Comparison of ENCODE assay signal across 8 cellular contexts in the genomic region with DNA sequence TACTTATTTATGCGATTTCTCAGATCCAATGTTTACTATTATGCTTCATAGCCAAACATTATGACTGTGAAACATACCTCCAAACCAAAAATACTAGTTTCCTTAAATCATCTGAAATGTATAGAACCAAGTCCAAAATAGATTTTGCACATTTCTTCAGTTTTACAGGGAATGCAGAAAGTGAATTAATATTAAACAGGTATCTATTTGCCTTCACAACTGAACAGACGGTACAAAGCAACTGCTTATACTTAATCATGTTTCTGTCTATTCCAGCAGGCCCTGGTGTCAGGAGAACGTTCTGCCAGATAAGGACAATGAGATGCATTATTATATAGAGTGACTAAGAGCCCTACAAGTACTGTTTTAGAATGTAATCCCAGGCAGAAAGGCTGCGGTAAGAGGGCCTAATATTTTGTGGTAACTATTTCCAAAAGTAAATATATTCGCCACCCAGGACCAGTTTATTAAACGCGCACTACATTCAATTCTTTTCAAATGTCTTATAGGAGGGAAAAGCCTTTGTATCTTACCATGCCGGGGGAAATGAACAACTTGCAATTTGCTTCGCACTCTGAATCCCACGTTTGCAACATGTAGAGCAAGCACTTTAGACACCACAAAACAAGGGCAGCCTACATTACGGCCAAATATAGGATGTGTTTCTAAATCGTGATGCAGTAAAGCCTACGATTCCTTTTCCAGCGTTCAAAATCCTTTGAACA. TPM values are rescaled to one million over a fixed set of nuclear protein-coding genes. Genes with fewer than 3 reads are reported as not detected.
A peak's percentile ranks its signal among the peaks of the same experiment; 100 is the strongest.
DNase-seq lines count a peak whose midpoint lies in the region; ATAC-seq and TF ChIP-seq lines count a peak whose summit lies in the region.

No MANE protein-coding gene starts in this region.

- H3K36me3 Mint-ChIP-seq in activated T-cell treated with anti-CD3 and anti-CD28 coated beads, Interleukin-2, amount 50 U/mL, for 72 hours (ENCODE audit: insufficient read depth in 2 of 2), result no peaks in the 10 kb centered on the region

- no peak for ATAC-seq in activated T-cell treated with anti-CD3 and anti-CD28 coated beads, Interleukin-2, amount 50 U/mL, for 72 hours (replicated peaks in 1 of 2)

- H3K4me1 ChIP-seq in NT2/D1 (ENCODE audit: insufficient read depth, insufficient read length) (no peaks in the 10 kb centered on the region), mucosa of stomach (ENCODE audit: control insufficient read depth, insufficient read depth, low read length) (peaks cover 33% of the 10 kb centered on the region)

- peak overlapping the region; percentile 46 for H3K27ac Mint-ChIP-seq in activated T-cell treated with anti-CD3 and anti-CD28 coated beads, Interleukin-2, amount 50 U/mL, for 72 hours

- H3K36me3 ChIP-seq in NT2/D1 (ENCODE audit: insufficient read depth, insufficient read length, low read length) (peaks cover 20% of the 10 kb centered on the region), mucosa of stomach (ENCODE audit: control insufficient read depth, insufficient read depth, low read length) (no peaks in the 10 kb centered on the region)

- no peak for DNase-seq in activated T-cell treated with anti-CD3 and anti-CD28 coated beads, Interleukin-2, amount 50 U/mL, for 72 hours
- DNase-seq in activated T-cell treated with anti-CD3 and anti-CD28 coated beads, Interleukin-2, amount 50 U/mL, for 48 hours, result no peak
- DNase-seq in NT2/D1 (ENCODE audit: low read depth, low spot score) (no peak), coronary artery (ENCODE audit: low spot score) (no peak), AG20443 (ENCODE audit: low spot score) (no peak), GM13976 (ENCODE audit: low spot score) (no peak)
- DNase-seq in NK-92 treated with Interleukin-12 subunit alpha and Interleukin-12 subunit beta, amount 100 ng/mL, for 24 hours (lab: John Stamatoyannopoulos, UW), result no peak

- H3K9ac ChIP-seq in NT2/D1 (ENCODE audit: insufficient read length, low read depth) (peak overlapping the region; percentile 87), mucosa of stomach (ENCODE audit: low read length) (peak overlapping the region; percentile 94)

- H3K27me3 Mint-ChIP-seq in activated T-cell treated with anti-CD3 and anti-CD28 coated beads, Interleukin-2, amount 50 U/mL, for 72 hours (ENCODE audit: low read depth), result no peaks in the 10 kb centered on the region

- peaks cover 58% of the 10 kb centered on the region for H3K4me1 Mint-ChIP-seq in activated T-cell treated with anti-CD3 and anti-CD28 coated beads, Interleukin-2, amount 50 U/mL, for 72 hours (ENCODE audit: low read depth)

- H3K4me3 Mint-ChIP-seq in activated T-cell treated with anti-CD3 and anti-CD28 coated beads, Interleukin-2, amount 50 U/mL, for 72 hours, result peak overlapping the region; percentile 95

- H3K9me3 ChIP-seq in NT2/D1 (ENCODE audit: insufficient read depth, low read length), result no peaks in the 10 kb centered on the region
- no peaks in the 10 kb centered on the region for H3K9me3 ChIP-seq in mucosa of stomach (ENCODE audit: control insufficient read depth, low read length)

- no peak for TF ChIP-seq CTCF in coronary artery (IDR thresholded peaks at IDR 0.05)
- no peak for TF ChIP-seq CTCF in GM13976 (IDR thresholded peaks at IDR 0.05; ENCODE audit: borderline replicate concordance, control extremely low read depth, extremely low read depth, insufficient read depth, missing control alignments)

- in situ Hi-C loops in GM13976 (cut with MboI; ENCODE audit: low sequenced_read_pairs, unreplicated experiment), result no loop called here

- H3K27ac ChIP-seq in coronary artery, result peak overlapping the region; percentile 98 to 99

- H3K27me3 ChIP-seq in NT2/D1 (ENCODE audit: insufficient read depth, insufficient read length) (no peaks in the 10 kb centered on the region), mucosa of stomach (ENCODE audit: control insufficient read depth, insufficient read depth, low read length) (no peaks in the 10 kb centered on the region)

- H3K9me3 Mint-ChIP-seq in activated T-cell treated with anti-CD3 and anti-CD28 coated beads, Interleukin-2, amount 50 U/mL, for 72 hours, result no peaks in the 10 kb centered on the region

- H3K4me3 ChIP-seq in NT2/D1 (ENCODE audit: insufficient read length, low read depth) (peak overlapping the region; percentile 81), coronary artery (peak overlapping the region; percentile 93), mucosa of stomach (ENCODE audit: low read length) (peak overlapping the region; percentile 76)

RNA-seq across cellular contexts. Expression of a gene that starts 1.5 kb away (rescaled TPM):
- 10 to 100 TPM; 35.6 to 38.3 TPM for total RNA-seq in activated T-cell treated with anti-CD3 and anti-CD28 coated beads, Interleukin-2, amount 50 U/mL, for 72 hours
